Comparison of ENCODE assay signal across 1 cellular context in genomic region chr6:47792216-47792733, GRCh38.
TF ChIP-seq lines count a peak whose summit lies in the region.

No MANE protein-coding gene starts in this region.

TF ChIP-seq in IMR-90, 13 proteins besides CTCF, POLR2A, EP300 and RAD21 (continued from another document):
- no peak for TF ChIP-seq USF2 (IDR thresholded peaks at IDR 0.05; ENCODE audit: low read depth, low read length)
- no peak for TF ChIP-seq CEBPB (IDR thresholded peaks at IDR 0.05; ENCODE audit: low read depth, low read length)
- no peak for TF ChIP-seq SMC3 (IDR thresholded peaks at IDR 0.05; ENCODE audit: low read depth, low read length)
- TF ChIP-seq MAZ (IDR thresholded peaks at IDR 0.05; ENCODE audit: borderline replicate concordance, low read depth, low read length), result no peak
